Comparison of ENCODE assay signal across 20 cellular contexts in the genomic region with DNA sequence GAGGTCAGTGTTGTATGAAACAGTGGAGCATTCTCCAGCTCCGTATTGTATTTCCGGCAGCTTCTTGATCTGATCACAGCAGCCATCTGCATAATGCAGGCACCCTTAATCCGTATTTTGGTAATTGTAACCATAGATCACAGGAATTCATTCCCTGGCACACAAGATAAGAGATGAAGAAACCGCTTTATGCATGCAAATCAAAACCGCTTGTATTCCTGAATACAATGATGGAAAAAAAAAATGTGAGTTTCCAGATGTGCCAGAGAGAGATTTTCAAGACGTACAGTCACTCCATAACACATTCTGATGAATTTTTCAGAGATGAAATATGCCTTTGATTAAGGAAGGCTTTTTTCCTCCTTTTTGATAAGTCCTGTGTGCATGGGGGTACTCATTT.
DNase-seq lines count a peak whose midpoint lies in the region; ATAC-seq and TF ChIP-seq lines count a peak whose summit lies in the region.
"Had no signal": no experiment of that assay in that cellular context is flagged by ENCODE, and none has a peak within 500 bp of the region (broad histone marks: within the 10 kb centered on the region; RNA-seq: fewer than 3 reads in every experiment).

No MANE protein-coding gene starts in this region.

- H3K4me1 Mint-ChIP-seq in mesothelial cell of epicardium: peaks cover 31% of the 10 kb centered on the region

- no peaks in the 10 kb centered on the region for H3K9me2 ChIP-seq in PC-3 (replicated peaks; ENCODE audit: low read length)

- no peak overlapping the region for H3K4me2 ChIP-seq in PC-3 (ENCODE audit: low read length)

- no peaks in the 10 kb centered on the region for H4K20me1 ChIP-seq in PC-3 (ENCODE audit: low read length)

- no peaks in the 10 kb centered on the region for H3K36me3 ChIP-seq in PC-3 (ENCODE audit: low read depth, low read length)
- H3K36me3 ChIP-seq: HAP-1 had no signal

- no peaks in the 10 kb centered on the region for H3K27me3 Mint-ChIP-seq in mesothelial cell of epicardium (ENCODE audit: low read depth)

- DNase-seq in AG09319 (ENCODE audit: extremely low read depth, low read depth): peak; percentile 76
- DNase-seq in NCI-H526 treated with DMSO at 0.1 percent for 48 hours (lab: John Stamatoyannopoulos, UW): peak; percentile 78
- DNase-seq in fibroblast of gingiva (ENCODE audit: low read depth): peak; percentile 75
- no peak for DNase-seq in mesothelial cell of epicardium (ENCODE audit: low spot score in 2 of 2, unreplicated experiment in 2 of 2)
- DNase-seq in PC-3: no peak
- DNase-seq in NCI-H128 (lab: John Stamatoyannopoulos, UW; ENCODE audit: unreplicated experiment): no peak
- DNase-seq in stimulated activated CD4-positive, alpha-beta T cell treated with anti-CD3 and anti-CD28 coated beads, Interleukin-2, amount 100 ng/mL, for 48 hours: no peak
- DNase-seq in activated CD4-positive, alpha-beta T cell treated with anti-CD3 and anti-CD28 coated beads, Interleukin-2, amount 50 U/mL, for 1 hour: no peak
- DNase-seq: AML-193; DND-41; KG1; MV-4-11; NCI-H187 treated with DMSO at 0.1 percent for 48 hours; NCI-H345; NCI-H524 treated with DMSO at 0.1 percent for 48 hours; NK-92 treated with Interleukin-12 subunit alpha and Interleukin-12 subunit beta, amount 100 ng/mL, for 24 hours had no signal

- H3K9me3 ChIP-seq in PC-3 (ENCODE audit: low read length): no peaks in the 10 kb centered on the region
- H3K9me3 ChIP-seq: HAP-1 had no signal

- H3F3A ChIP-seq in PC-3 (ENCODE audit: low read length, unreplicated experiment): no peaks in the 10 kb centered on the region

- no peak overlapping the region for H3K9ac ChIP-seq in PC-3 (ENCODE audit: low read length)

- no peak overlapping the region for H3K27ac ChIP-seq in PC-3 (ENCODE audit: low read length)
- H3K27ac ChIP-seq: C4-2B had no signal

- intact Hi-C loops in PC-3 (cut with micrococcal nuclease): no loop called here

- POLR2A ChIA-PET in PC-3 (lab: Charles Lee; ENCODE audit: unreplicated experiment): no interaction called here

- no peaks in the 10 kb centered on the region for H3K79me2 ChIP-seq in PC-3 (ENCODE audit: low read length)

- H2AFZ ChIP-seq in PC-3 (ENCODE audit: low read length): no peak overlapping the region

- CTCF ChIA-PET in PC-3 (lab: Charles Lee): no interaction called here

- peak overlapping the region; percentile 1 for H3K4me3 Mint-ChIP-seq in mesothelial cell of epicardium

- H3K27ac Mint-ChIP-seq in mesothelial cell of epicardium: peak overlapping the region; percentile 16

- H3K4me3 ChIP-seq in PC-3 (ENCODE audit: low read length): no peak overlapping the region
- H3K4me3 ChIP-seq: HAP-1 had no signal

- H3K4me1 ChIP-seq in PC-3 (ENCODE audit: insufficient read depth, low read length): peaks cover 6% of the 10 kb centered on the region; the same call in 1 of the 2 replicates
- H3K4me1 ChIP-seq: HAP-1 had no signal

- H3K27me3 ChIP-seq in PC-3 (ENCODE audit: low read length): no peaks in the 10 kb centered on the region

- no peaks in the 10 kb centered on the region for H3K36me3 Mint-ChIP-seq in mesothelial cell of epicardium

- peaks cover 3% of the 10 kb centered on the region for H3K9me3 Mint-ChIP-seq in mesothelial cell of epicardium

- no peak for ATAC-seq in PC-3
- ATAC-seq: HepG2, Right ventricle myocardium inferior had no signal

- BruUV-seq in PC-3 (replicated peaks; lab: Mats Ljungman, UMichigan): no TSS peak

- TF ChIP-seq CTCF in AG09319 (IDR thresholded peaks at IDR 0.05; ENCODE audit: low read depth, low read length): no peak
- TF ChIP-seq CTCF in mesothelial cell of epicardium (IDR thresholded peaks at IDR 0.05; ENCODE audit: unreplicated experiment): no peak
- TF ChIP-seq CTCF in PC-3 (conservative IDR thresholded peaks at IDR 0.05; ENCODE audit: low read depth, low read length): no peak

Comparison
In these comparisons a context has a peak if more than half of its experiments do, and no peak if none do; other contexts are left out.
1. DNase-seq: peak in AG09319 (single experiment), NCI-H526 treated with DMSO at 0.1 percent for 48 hours (single experiment) and fibroblast of gingiva (single experiment); none in mesothelial cell of epicardium (0 of 2), PC-3 (single experiment), NCI-H128 (single experiment), stimulated activated CD4-positive, alpha-beta T cell treated with anti-CD3 and anti-CD28 coated beads, Interleukin-2, amount 100 ng/mL, for 48 hours (0 of 2) and activated CD4-positive, alpha-beta T cell treated with anti-CD3 and anti-CD28 coated beads, Interleukin-2, amount 50 U/mL, for 1 hour (single experiment).